In the genomic region with DNA sequence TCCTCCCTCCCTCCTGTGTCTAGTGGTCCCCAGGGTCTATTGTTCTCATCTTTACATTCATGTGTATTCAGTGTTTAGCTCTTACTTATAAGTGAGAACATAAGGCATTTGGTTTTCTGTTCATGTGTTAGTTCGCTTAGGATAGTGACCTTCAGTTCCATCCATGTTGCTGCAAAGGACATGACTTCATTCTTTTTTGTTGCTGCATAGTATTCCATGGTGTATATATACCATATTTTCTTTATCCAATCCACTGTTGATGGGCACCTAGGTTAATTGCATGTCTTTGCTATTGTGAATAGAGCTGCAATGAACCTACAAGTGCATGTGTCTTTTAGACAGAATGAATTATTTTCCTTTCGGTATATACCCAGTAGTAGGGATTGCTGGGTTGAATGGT, we compare ENCODE assay signal across 21 cellular contexts.
DNase-seq lines count a peak whose midpoint lies in the region; ATAC-seq, FAIRE-seq and TF ChIP-seq lines count a peak whose summit lies in the region.
"Had no signal": no experiment of that assay in that cellular context is flagged by ENCODE, and none has a peak within 500 bp of the region (broad histone marks: within the 10 kb centered on the region; RNA-seq: fewer than 3 reads in every experiment).

No MANE protein-coding gene starts in this region.

- no peak for TF ChIP-seq CTCF in neutrophil (IDR thresholded peaks at IDR 0.05)

- H3K4me3 ChIP-seq in neutrophil (ENCODE audit: low read depth in 1 of 2, low read length in 1 of 2): no peak overlapping the region
- H3K4me3 ChIP-seq: MG63, PC-9 had no signal

- TF ChIP-seq POLR2A in H54 (IDR thresholded peaks at IDR 0.05; ENCODE audit: low read depth, low read length): no peak

- peak; percentile 11 for FAIRE-seq in H54 (lab: Jason Lieb, UNC)
- FAIRE-seq: H1 had no signal

- no peak for DNase-seq in activated T-cell treated with anti-CD3 and anti-CD28 coated beads, Interleukin-2, amount 50 U/mL, for 24 hours
- no peak for DNase-seq in activated T-cell treated with anti-CD3 and anti-CD28 coated beads, Interleukin-2, amount 50 U/mL, for 48 hours
- no peak for DNase-seq in H54 (ENCODE audit: insufficient read length, low spot score)
- no peak for DNase-seq in activated naive CD8-positive, alpha-beta T cell treated with anti-CD3 and anti-CD28 coated beads, Interleukin-2, amount 50 U/mL, for 24 hours
- DNase-seq in NCI-H748 treated with DMSO at 0.1 percent for 48 hours (lab: John Stamatoyannopoulos, UW): no peak
- DNase-seq: AML-193, C1 segment of cervical spinal cord, COR-L47, DMS79 treated with DMSO at 0.1 percent for 48 hours, Kasumi-1, MG63, NCI-H1417 treated with DMSO at 0.1 percent for 48 hours, NCI-H187 treated with DMSO at 0.1 percent for 48 hours, NCI-H2107, PC-9, RPMI8226, SHP77 had no signal

- no peaks in the 10 kb centered on the region for H3K27me3 Mint-ChIP-seq in activated T-cell treated with anti-CD3 and anti-CD28 coated beads, Interleukin-2, amount 50 U/mL, for 24 hours
- H3K27me3 Mint-ChIP-seq in activated naive CD8-positive, alpha-beta T cell treated with anti-CD3 and anti-CD28 coated beads, Interleukin-2, amount 50 U/mL, for 24 hours: no peaks in the 10 kb centered on the region

- no peak for ATAC-seq in activated naive CD8-positive, alpha-beta T cell treated with anti-CD3 and anti-CD28 coated beads, Interleukin-2, amount 50 U/mL, for 24 hours
- ATAC-seq in HG02642 (IDR thresholded peaks at IDR 0.05; ENCODE audit: poor library complexity, unreplicated experiment) (no peak), GM18517 (IDR thresholded peaks at IDR 0.05; ENCODE audit: unreplicated experiment) (no peak)

- H3K36me3 Mint-ChIP-seq in activated T-cell treated with anti-CD3 and anti-CD28 coated beads, Interleukin-2, amount 50 U/mL, for 24 hours (ENCODE audit: low read depth): peaks cover 49% of the 10 kb centered on the region
- H3K36me3 Mint-ChIP-seq in activated naive CD8-positive, alpha-beta T cell treated with anti-CD3 and anti-CD28 coated beads, Interleukin-2, amount 50 U/mL, for 24 hours (ENCODE audit: low read depth): peaks cover 25% of the 10 kb centered on the region

- H3K4me3 Mint-ChIP-seq in activated T-cell treated with anti-CD3 and anti-CD28 coated beads, Interleukin-2, amount 50 U/mL, for 24 hours: no peak overlapping the region
- H3K4me3 Mint-ChIP-seq in activated naive CD8-positive, alpha-beta T cell treated with anti-CD3 and anti-CD28 coated beads, Interleukin-2, amount 50 U/mL, for 24 hours: no peak overlapping the region

- H3K27ac Mint-ChIP-seq in activated T-cell treated with anti-CD3 and anti-CD28 coated beads, Interleukin-2, amount 50 U/mL, for 24 hours: peak overlapping the region; percentile 94
- H3K27ac Mint-ChIP-seq in activated naive CD8-positive, alpha-beta T cell treated with anti-CD3 and anti-CD28 coated beads, Interleukin-2, amount 50 U/mL, for 24 hours: peak overlapping the region; percentile 94

- H3K4me1 ChIP-seq in neutrophil (ENCODE audit: control insufficient read depth in 1 of 2, insufficient read depth in 1 of 2, low read depth in 1 of 2, low read length in 1 of 2): peaks cover 29 to 36% of the 10 kb centered on the region in 2 experiments

- peaks cover 14% of the 10 kb centered on the region for H3K9me3 Mint-ChIP-seq in activated T-cell treated with anti-CD3 and anti-CD28 coated beads, Interleukin-2, amount 50 U/mL, for 24 hours
- no peaks in the 10 kb centered on the region for H3K9me3 Mint-ChIP-seq in activated naive CD8-positive, alpha-beta T cell treated with anti-CD3 and anti-CD28 coated beads, Interleukin-2, amount 50 U/mL, for 24 hours

- H3K27me3 ChIP-seq in neutrophil: no peaks in the 10 kb centered on the region
- H3K27me3 ChIP-seq: MG63 had no signal

- peaks cover 97% of the 10 kb centered on the region for H3K4me1 Mint-ChIP-seq in activated T-cell treated with anti-CD3 and anti-CD28 coated beads, Interleukin-2, amount 50 U/mL, for 24 hours (ENCODE audit: low read depth)
- peaks cover 90% of the 10 kb centered on the region for H3K4me1 Mint-ChIP-seq in activated naive CD8-positive, alpha-beta T cell treated with anti-CD3 and anti-CD28 coated beads, Interleukin-2, amount 50 U/mL, for 24 hours

- peak overlapping the region; percentile 51 for H3K27ac ChIP-seq in neutrophil
- H3K27ac ChIP-seq: PC-9 had no signal

- peaks cover 39% of the 10 kb centered on the region for H3K36me3 ChIP-seq in neutrophil
- H3K36me3 ChIP-seq: MG63 had no signal

- no peaks in the 10 kb centered on the region for H3K9me3 ChIP-seq in neutrophil
- H3K9me3 ChIP-seq: MG63 had no signal
